ENCODE assay signal across 8 cellular contexts in the genomic region with DNA sequence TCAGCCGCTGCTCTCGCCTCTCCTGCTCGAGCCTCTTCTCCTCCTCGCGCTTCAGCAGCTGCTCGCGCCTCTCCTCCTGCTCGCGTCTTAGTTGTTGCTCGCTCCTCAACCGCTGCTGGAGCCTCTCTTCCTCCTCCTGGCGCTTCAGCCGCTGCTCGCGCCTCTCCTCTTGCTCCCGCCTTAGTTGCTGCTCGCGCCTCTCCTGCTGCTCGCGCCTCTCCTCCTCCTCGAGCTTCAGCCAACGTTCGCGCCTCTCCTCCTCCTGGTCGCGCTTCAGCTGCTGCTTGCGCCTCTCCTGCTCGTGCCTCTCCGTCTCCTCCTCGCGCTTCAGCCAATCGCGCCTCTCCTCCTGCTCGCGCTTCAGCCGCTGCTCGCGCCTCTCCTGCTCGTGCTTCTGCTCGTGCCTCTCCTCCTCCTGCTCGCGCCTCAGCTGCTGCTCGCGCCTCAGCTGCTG. TPM values are rescaled to one million over a fixed set of nuclear protein-coding genes. Genes with fewer than 3 reads are reported as not detected.
DNase-seq lines count a peak whose midpoint lies in the region; TF ChIP-seq lines count a peak whose summit lies in the region.

No MANE protein-coding gene starts in this region.

- H3K36me3 ChIP-seq in stomach smooth muscle (ENCODE audit: control insufficient read depth in 2 of 2, insufficient read depth in 2 of 2, low read length in 2 of 2) (no peaks in the 10 kb centered on the region), ovary (no peaks in the 10 kb centered on the region), thyroid gland (no peaks in the 10 kb centered on the region)

- DNase-seq in EL (peak; percentile 64), NCI-H1092 (lab: John Stamatoyannopoulos, UW) (peak; percentile 12), iris pigment epithelial cell (ENCODE audit: low read depth) (peak; percentile 64), ovary (no peak), NCI-H2107 treated with DMSO at 0.1 percent for 48 hours (lab: John Stamatoyannopoulos, UW; ENCODE audit: unreplicated experiment) (no peak), thyroid gland (no peak)
- DNase-seq in activated naive CD4-positive, alpha-beta T cell treated with anti-CD3 and anti-CD28 coated beads for 36 hours: peak; percentile 48

- no peak overlapping the region for H3K4me3 Mint-ChIP-seq in activated naive CD4-positive, alpha-beta T cell treated with anti-CD3 and anti-CD28 coated beads for 36 hours

- H3K9me3 ChIP-seq in stomach smooth muscle (ENCODE audit: control insufficient read depth in 2 of 2, low read length in 2 of 2): peaks cover 0 to 12% of the 10 kb centered on the region in 2 donors
- H3K9me3 ChIP-seq in ovary: peaks cover 0 to 12% of the 10 kb centered on the region in 2 donors
- no peaks in the 10 kb centered on the region for H3K9me3 ChIP-seq in thyroid gland

- H3K9ac ChIP-seq in stomach smooth muscle (ENCODE audit: low read length in 2 of 2): no peak overlapping the region

- intact Hi-C loops in activated naive CD4-positive, alpha-beta T cell treated with anti-CD3 and anti-CD28 coated beads for 36 hours (cut with micrococcal nuclease): loop anchor here (1.0 to 2.0 kb wide), 2 partner anchors 59 to 77 kb away; no protein-coding TSS in a partner anchor
- intact Hi-C loops in ovary (cut with DNase I) (no loop called here), thyroid gland (cut with DNase I) (no loop called here)

- no peaks in the 10 kb centered on the region for H3K36me3 Mint-ChIP-seq in activated naive CD4-positive, alpha-beta T cell treated with anti-CD3 and anti-CD28 coated beads for 36 hours (ENCODE audit: low read depth)

- H3K27me3 Mint-ChIP-seq in activated naive CD4-positive, alpha-beta T cell treated with anti-CD3 and anti-CD28 coated beads for 36 hours (ENCODE audit: low read depth): peaks cover 17% of the 10 kb centered on the region

- H3K4me1 ChIP-seq in stomach smooth muscle (ENCODE audit: control insufficient read depth, insufficient read depth, low read length): peaks cover 36% of the 10 kb centered on the region
- peaks cover 2% of the 10 kb centered on the region for H3K4me1 ChIP-seq in ovary (ENCODE audit: insufficient read depth)
- H3K4me1 ChIP-seq in thyroid gland: peaks cover 25 to 38% of the 10 kb centered on the region in 2 donors

- TF ChIP-seq CTCF in ovary (IDR thresholded peaks at IDR 0.05): no peak
- TF ChIP-seq CTCF in thyroid gland (IDR thresholded peaks at IDR 0.05): no peak

- CTCF ChIA-PET in activated naive CD4-positive, alpha-beta T cell treated with anti-CD3 and anti-CD28 coated beads for 36 hours (lab: Charles Lee): interaction anchor here (0.7 to 4.0 kb wide), 5 partner anchors 15 to 137 kb away, joined by 3 to 26 read pairs (median 5); no protein-coding TSS in a partner anchor

- no peak for TF ChIP-seq EP300 in ovary (IDR thresholded peaks at IDR 0.05)

- WGBS in ovary, 3 donors: 0 to 2% (median 1%) methylated on average over 44 of the region's 44 CpGs
- WGBS in thyroid gland, 2 donors: 1 to 2% methylated on average over 35 to 44 of the region's 44 CpGs

- TF ChIP-seq POLR2A in ovary (IDR thresholded peaks at IDR 0.05) (no peak), thyroid gland (IDR thresholded peaks at IDR 0.05) (no peak)

- H3K4me1 Mint-ChIP-seq in activated naive CD4-positive, alpha-beta T cell treated with anti-CD3 and anti-CD28 coated beads for 36 hours (ENCODE audit: low read depth): peaks cover 4% of the 10 kb centered on the region

- H3K27ac ChIP-seq in stomach smooth muscle (ENCODE audit: low read length): no peak overlapping the region
- no peak overlapping the region for H3K27ac ChIP-seq in ovary
- H3K27ac ChIP-seq in thyroid gland: no peak overlapping the region

- H3K9me3 Mint-ChIP-seq in activated naive CD4-positive, alpha-beta T cell treated with anti-CD3 and anti-CD28 coated beads for 36 hours: no peaks in the 10 kb centered on the region

- H3K27ac Mint-ChIP-seq in activated naive CD4-positive, alpha-beta T cell treated with anti-CD3 and anti-CD28 coated beads for 36 hours: no peak overlapping the region

- H3K27me3 ChIP-seq in stomach smooth muscle (ENCODE audit: control insufficient read depth in 1 of 2, insufficient read depth in 2 of 2, low read length in 2 of 2): peaks cover 80 to 87% of the 10 kb centered on the region in 2 donors
- H3K27me3 ChIP-seq in ovary: no peaks in the 10 kb centered on the region
- peaks cover 43% of the 10 kb centered on the region for H3K27me3 ChIP-seq in thyroid gland

- H3K4me3 ChIP-seq in stomach smooth muscle (ENCODE audit: low read length in 2 of 2): peak overlapping the region; percentile 71 to 72
- no peak overlapping the region for H3K4me3 ChIP-seq in ovary
- H3K4me3 ChIP-seq in thyroid gland (replicated peaks in 1 of 3): peak overlapping the region in 1 of 3 donors; percentile 26

RNA-seq across cellular contexts. Expression of a gene that starts 3.7 kb away (rescaled TPM):
- not detected for total RNA-seq in activated naive CD4-positive, alpha-beta T cell treated with anti-CD3 and anti-CD28 coated beads for 36 hours
- total RNA-seq in ovary: under 1 TPM in 6 of 7 donors, not detected in 1; 0.05 to 0.12 (median 0.09) TPM
- under 1 TPM; 0.04 to 0.07 TPM for polyA plus RNA-seq in ovary
- under 1 TPM in 3 of 4 donors, not detected in 1; 0.11 to 0.40 (median 0.13) TPM for total RNA-seq in thyroid gland

RNA-seq across cellular contexts. Expression of a gene that starts 22.7 kb away (rescaled TPM):
- not detected for total RNA-seq in activated naive CD4-positive, alpha-beta T cell treated with anti-CD3 and anti-CD28 coated beads for 36 hours
- not detected for total RNA-seq in ovary
- polyA plus RNA-seq in ovary: not detected
- not detected for total RNA-seq in thyroid gland

RNA-seq across cellular contexts. Expression of a gene that starts 47.5 kb away (rescaled TPM):
- not detected for total RNA-seq in activated naive CD4-positive, alpha-beta T cell treated with anti-CD3 and anti-CD28 coated beads for 36 hours
- not detected for total RNA-seq in ovary
- polyA plus RNA-seq in ovary: not detected
- not detected for total RNA-seq in thyroid gland

Comparison
In these comparisons a context has a peak if more than half of its experiments do, and no peak if none do; other contexts are left out.
1. DNase-seq: peak in EL (single experiment), NCI-H1092 (single experiment), activated naive CD4-positive, alpha-beta T cell treated with anti-CD3 and anti-CD28 coated beads for 36 hours (single experiment) and iris pigment epithelial cell (single experiment); none in ovary (0 of 5), NCI-H2107 treated with DMSO at 0.1 percent for 48 hours (single experiment) and thyroid gland (0 of 2).